12 cellular contexts compared by ENCODE assay signal in the genomic region with DNA sequence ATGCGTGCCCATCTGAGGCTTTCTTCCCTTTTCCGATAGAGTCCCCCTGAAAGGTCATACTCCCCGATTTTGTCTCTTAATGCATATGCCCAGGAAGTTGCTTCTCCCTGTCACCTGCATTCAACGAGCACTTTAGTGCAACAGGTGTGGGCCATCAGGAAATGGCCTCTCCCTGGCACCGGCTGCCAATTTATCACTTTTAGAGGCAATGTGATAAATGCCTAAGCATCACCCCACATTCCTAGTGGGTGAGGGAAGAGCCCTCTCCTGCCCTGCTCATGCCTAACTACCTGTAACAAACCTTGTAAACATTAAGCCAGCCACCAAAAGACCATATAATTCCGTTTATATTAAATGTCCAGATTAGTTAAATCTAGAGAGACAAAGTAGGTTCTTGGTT. TPM values are rescaled to one million over a fixed set of nuclear protein-coding genes. Genes with fewer than 3 reads are reported as not detected.
DNase-seq lines count a peak whose midpoint lies in the region; ATAC-seq and TF ChIP-seq lines count a peak whose summit lies in the region.
"Had no signal": no experiment of that assay in that cellular context is flagged by ENCODE, and none has a peak within 500 bp of the region (broad histone marks: within the 10 kb centered on the region; RNA-seq: fewer than 3 reads in every experiment).

No MANE protein-coding gene starts in this region.

- 76 to 78% methylated on average over 6 of the region's 6 CpGs for WGBS in esophagus squamous epithelium, 2 donors
- 80 to 82% (median 81%) methylated on average over 6 of the region's 6 CpGs for WGBS in psoas muscle, 3 donors

- H3K9me3 ChIP-seq in OCI-LY3 (ENCODE audit: insufficient read depth, low read length) (no peaks in the 10 kb centered on the region), esophagus squamous epithelium (no peaks in the 10 kb centered on the region), psoas muscle (no peaks in the 10 kb centered on the region)
- H3K9me3 ChIP-seq: neutrophil had no signal

- intact Hi-C loops in esophagus squamous epithelium (cut with DNase I) (no loop called here), psoas muscle (cut with DNase I) (loop anchor here (10.0 kb wide), 3 partner anchors 93 to 637 kb away; partner anchors contain the start of genes PSIP1 (in 1 of the 2) and TTC39B (in 1 of the 2))

- no peak for ATAC-seq in psoas muscle
- ATAC-seq in HG03520 (IDR thresholded peaks at IDR 0.05; ENCODE audit: unreplicated experiment): no peak
- ATAC-seq in GM18511 (IDR thresholded peaks at IDR 0.05; ENCODE audit: unreplicated experiment): no peak

- TF ChIP-seq CTCF in OCI-LY3 (IDR thresholded peaks at IDR 0.05; ENCODE audit: low read depth, low read length): no peak
- TF ChIP-seq CTCF in esophagus squamous epithelium (IDR thresholded peaks at IDR 0.05): no peak
- TF ChIP-seq CTCF in psoas muscle (IDR thresholded peaks at IDR 0.05): no peak

- peak overlapping the region; percentile 98 for H3K4me2 ChIP-seq in OCI-LY3 (ENCODE audit: low read length)

- TF ChIP-seq POLR2A in esophagus squamous epithelium (IDR thresholded peaks at IDR 0.05): no peak

- H3K27ac ChIP-seq in OCI-LY3 (ENCODE audit: low read length) (no peak overlapping the region), esophagus squamous epithelium (peak overlapping the region; percentile 87 to 96 (median 92)), psoas muscle (peak overlapping the region; percentile 92)

- H3K4me3 ChIP-seq in OCI-LY3 (ENCODE audit: low read length) (peak overlapping the region; percentile 87), esophagus squamous epithelium (peak overlapping the region in 1 of 4 donors; percentile 97), psoas muscle (no peak overlapping the region)

- peak; percentile 18 for DNase-seq in DMS53 (lab: John Stamatoyannopoulos, UW)
- DNase-seq in DMS53 treated with DMSO at 0.1 percent for 48 hours (lab: John Stamatoyannopoulos, UW; ENCODE audit: unreplicated experiment): no peak
- DNase-seq in esophagus squamous epithelium (lab: John Stamatoyannopoulos, UW): no peak
- no peak for DNase-seq in psoas muscle
- DNase-seq in HCEC 1CT: no peak
- DNase-seq: 8988T; activated CD4-positive, alpha-beta T cell treated with anti-CD3 and anti-CD28 coated beads, Interleukin-2, amount 50 U/mL, for 48 hours; NCI-H1092 had no signal

- peaks cover 9% of the 10 kb centered on the region for H4K20me1 ChIP-seq in OCI-LY3 (ENCODE audit: insufficient read depth, low read length)

- H3K36me3 ChIP-seq in OCI-LY3 (replicated peaks; ENCODE audit: low read depth, low read length): peaks cover 9% of the 10 kb centered on the region
- peaks cover 0 to 21% (median 0%) of the 10 kb centered on the region in 3 donors for H3K36me3 ChIP-seq in esophagus squamous epithelium
- peaks cover 0 to 24% of the 10 kb centered on the region in 2 donors for H3K36me3 ChIP-seq in psoas muscle (ENCODE audit: insufficient read depth in 1 of 2, low read depth in 1 of 2)

- H3K79me2 ChIP-seq in OCI-LY3 (ENCODE audit: low read length): peaks cover 26% of the 10 kb centered on the region

- H3K4me1 ChIP-seq in OCI-LY3 (ENCODE audit: low read length) (peaks cover 24% of the 10 kb centered on the region), esophagus squamous epithelium (peaks cover 0 to 41% (median 10%) of the 10 kb centered on the region in 3 donors), psoas muscle (peaks cover 17% of the 10 kb centered on the region)

- H2AFZ ChIP-seq in OCI-LY3 (ENCODE audit: low read depth, low read length): 0 out of 2 replicates have a peak overlapping the region, but pooled peaks have one; percentile 95

- peak overlapping the region; percentile 87; the same call in 1 of the 2 replicates for H3K9ac ChIP-seq in OCI-LY3 (ENCODE audit: low read length)

- H3K27me3 ChIP-seq in OCI-LY3 (ENCODE audit: low read depth, low read length): no peaks in the 10 kb centered on the region
- H3K27me3 ChIP-seq in esophagus squamous epithelium: no peaks in the 10 kb centered on the region
- no peaks in the 10 kb centered on the region for H3K27me3 ChIP-seq in psoas muscle (ENCODE audit: insufficient read depth in 3 of 3, low read length in 2 of 3)
- H3K27me3 ChIP-seq: neutrophil had no signal

RNA-seq across cellular contexts. Expression of gene SNAPC3, which starts 1.1 kb away (rescaled TPM):
- 10 to 100 TPM; 18.9 to 28.6 (median 27.3) TPM for total RNA-seq in esophagus squamous epithelium
- 10 to 100 TPM; 19.9 to 29.2 (median 20.8) TPM for total RNA-seq in psoas muscle
- polyA plus RNA-seq in psoas muscle: 10 to 100 TPM; 12.1 to 24.3 (median 12.4) TPM
